Comparison of ENCODE assay signal across 9 cellular contexts in genomic region chr16:67874147-67874771, GRCh38. TPM values are rescaled to one million over a fixed set of nuclear protein-coding genes. Genes with fewer than 3 reads are reported as not detected.
A peak's percentile ranks its signal among the peaks of the same experiment; 100 is the strongest.
DNase-seq lines count a peak whose midpoint lies in the region; ATAC-seq and TF ChIP-seq lines count a peak whose summit lies in the region.
"Had no signal": no experiment of that assay in that cellular context is flagged by ENCODE, and none has a peak within 500 bp of the region (broad histone marks: within the 10 kb centered on the region; RNA-seq: fewer than 3 reads in every experiment).

No MANE protein-coding gene starts in this region.

- intact Hi-C loops in thyroid gland (cut with DNase I): no loop called here

- H3K4me1 Mint-ChIP-seq in naive B cell: peaks cover 31 to 38% (median 38%) of the 10 kb centered on the region in 3 donors

- H3K4me1 ChIP-seq in thyroid gland: peaks cover 18 to 22% of the 10 kb centered on the region in 2 donors

- H3K36me3 Mint-ChIP-seq in naive B cell: peaks cover 0 to 4% of the 10 kb centered on the region in 2 donors

- H3K36me3 ChIP-seq in thyroid gland: peaks cover 31 to 38% of the 10 kb centered on the region in 2 donors

- ATAC-seq in naive B cell (ENCODE audit: low read depth in 2 of 2): no peak

- peak overlapping the region in 5 of 6 donors; percentile 33 to 88 (median 84) for H3K27ac Mint-ChIP-seq in naive B cell

- 54 to 67% methylated on average over 3 to 6 of the region's 6 CpGs for WGBS in thyroid gland, 2 donors

- no peaks in the 10 kb centered on the region for H3K9me3 Mint-ChIP-seq in naive B cell

- no peak for TF ChIP-seq POLR2A in thyroid gland (IDR thresholded peaks at IDR 0.05)

- DNase-seq in AG09309 (ENCODE audit: low read depth) (no peak), choroid plexus epithelial cell (ENCODE audit: low read depth) (no peak), naive B cell (no peak), DMS53 (lab: John Stamatoyannopoulos, UW) (no peak), thyroid gland (no peak), DMS79 treated with DMSO at 0.1 percent for 48 hours (lab: John Stamatoyannopoulos, UW) (no peak), NCI-H2227 treated with DMSO at 0.1 percent for 48 hours (lab: John Stamatoyannopoulos, UW) (no peak)
- DNase-seq in Jurkat, Clone E6-1 (ENCODE audit: low read depth, low spot score): no peak
- DNase-seq: NCI-H69 had no signal

- no peaks in the 10 kb centered on the region for H3K9me3 ChIP-seq in thyroid gland

- TF ChIP-seq CTCF in AG09309 (IDR thresholded peaks at IDR 0.05; ENCODE audit: control insufficient read depth, insufficient read depth, low read depth, low read length, missing control alignments) (no peak), choroid plexus epithelial cell (conservative IDR thresholded peaks at IDR 0.05; ENCODE audit: low read depth, low read length) (no peak), thyroid gland (IDR thresholded peaks at IDR 0.05) (no peak)

- H3K4me3 ChIP-seq in AG09309 (ENCODE audit: control insufficient read depth, low read depth, low read length) (peak overlapping the region; percentile 84), choroid plexus epithelial cell (ENCODE audit: low read depth, low read length) (peak overlapping the region; percentile 84), thyroid gland (replicated peaks in 1 of 3) (peak overlapping the region in 1 of 3 donors; percentile 90)
- H3K4me3 ChIP-seq in Jurkat, Clone E6-1 (ENCODE audit: low read length): peak overlapping the region; percentile 77

- H3K27me3 Mint-ChIP-seq in naive B cell: no peaks in the 10 kb centered on the region

- H3K27me3 ChIP-seq in thyroid gland: no peaks in the 10 kb centered on the region

- H3K27ac ChIP-seq in thyroid gland: no peak overlapping the region

- peak overlapping the region; percentile 89 to 95 (median 91) for H3K4me3 Mint-ChIP-seq in naive B cell

RNA-seq across cellular contexts. Expression of gene EDC4, which starts 1.4 kb away (rescaled TPM):
- polyA plus RNA-seq in Jurkat, Clone E6-1 (2012; ENCODE audit: insufficient read depth, insufficient read length): 109 TPM
- polyA plus RNA-seq in naive B cell (ENCODE audit: low read depth in 6 of 6): 10 to 100 TPM in 5 of 6 donors, 1 to 10 TPM in 1; 6.7 to 28.6 (median 20.2) TPM
- 10 to 100 TPM; 31.4 to 68.2 (median 41.2) TPM for total RNA-seq in thyroid gland

RNA-seq across cellular contexts. Expression of gene NRN1L, which starts 10.4 kb away (rescaled TPM):
- not detected for polyA plus RNA-seq in Jurkat, Clone E6-1 (2012; ENCODE audit: insufficient read depth, insufficient read length)
- polyA plus RNA-seq in naive B cell (ENCODE audit: low read depth in 6 of 6): under 1 TPM in 2 of 6 donors, not detected in 4; 0.64 to 0.90 TPM
- 1 to 10 TPM in 1 of 4 donors, not detected in 3; 2.0 TPM for total RNA-seq in thyroid gland

RNA-seq across cellular contexts. Expression of gene PSKH1, which starts 18.8 kb away (rescaled TPM):
- 17.4 TPM for polyA plus RNA-seq in Jurkat, Clone E6-1 (2012; ENCODE audit: insufficient read depth, insufficient read length)
- 10 to 100 TPM; 14.2 to 24.4 (median 17.4) TPM for polyA plus RNA-seq in naive B cell (ENCODE audit: low read depth in 6 of 6)
- 10 to 100 TPM; 20.3 to 35.7 (median 28.8) TPM for total RNA-seq in thyroid gland

RNA-seq across cellular contexts. Expression of gene CENPT, which starts 26.8 kb away (rescaled TPM):
- polyA plus RNA-seq in Jurkat, Clone E6-1 (2012; ENCODE audit: insufficient read depth, insufficient read length): 75.1 TPM
- 10 to 100 TPM in 3 of 6 donors, 1 to 10 TPM in 3; 7.6 to 15.1 (median 9.2) TPM for polyA plus RNA-seq in naive B cell (ENCODE audit: low read depth in 6 of 6)
- 10 to 100 TPM; 15.7 to 43.8 (median 26.2) TPM for total RNA-seq in thyroid gland

RNA-seq across cellular contexts. Expression of gene NUTF2, which starts 27.5 kb away (rescaled TPM):
- 351 TPM for polyA plus RNA-seq in Jurkat, Clone E6-1 (2012; ENCODE audit: insufficient read depth, insufficient read length)
- polyA plus RNA-seq in naive B cell (ENCODE audit: low read depth in 6 of 6): 100 to 1,000 TPM; 126 to 148 (median 131) TPM
- total RNA-seq in thyroid gland: 100 to 1,000 TPM in 1 of 4 donors, 10 to 100 TPM in 3; 31.6 to 153 (median 58.4) TPM
